11 cellular contexts compared by ENCODE assay signal in genomic region chr16:4081577-4082021, GRCh38. TPM values are rescaled to one million over a fixed set of nuclear protein-coding genes. Genes with fewer than 3 reads are reported as not detected.
DNase-seq lines count a peak whose midpoint lies in the region; ATAC-seq, FAIRE-seq and TF ChIP-seq lines count a peak whose summit lies in the region.
"Had no signal": no experiment of that assay in that cellular context is flagged by ENCODE, and none has a peak within 500 bp of the region (broad histone marks: within the 10 kb centered on the region; RNA-seq: fewer than 3 reads in every experiment).

No MANE protein-coding gene starts in this region.

- no peaks in the 10 kb centered on the region for H3K27me3 Mint-ChIP-seq in T-helper 2 cell treated with Interferon-gamma antibody and Interleukin-4, amounts not matched to agents 5 μg/mL and 100 μg/mL, for 36 hours (ENCODE audit: low read depth)
- peaks cover 4% of the 10 kb centered on the region for H3K27me3 Mint-ChIP-seq in astrocyte (ENCODE audit: low read depth, unreplicated experiment)

- TF ChIP-seq POLR2A in ovary (IDR thresholded peaks at IDR 0.05), result no peak

- no peak overlapping the region for H3K27ac Mint-ChIP-seq in T-helper 2 cell treated with Interferon-gamma antibody and Interleukin-4, amounts not matched to agents 5 μg/mL and 100 μg/mL, for 36 hours
- H3K27ac Mint-ChIP-seq in astrocyte (ENCODE audit: unreplicated experiment), result no peak overlapping the region

- H2AFZ ChIP-seq in astrocyte (ENCODE audit: low read depth, low read length), result no peak overlapping the region

- H4K20me1 ChIP-seq in astrocyte (ENCODE audit: insufficient read depth, low read length), result peaks cover 4% of the 10 kb centered on the region

- H3K4me3 ChIP-seq in astrocyte (ENCODE audit: insufficient read depth, low read depth, low read length) (no peak overlapping the region), ovary (no peak overlapping the region)
- no peak overlapping the region for H3K4me3 ChIP-seq in effector memory CD4-positive, alpha-beta T cell (ENCODE audit: insufficient read depth, low read depth, low read length, poor library complexity, severe bottlenecking)
- H3K4me3 ChIP-seq: HAP-1 had no signal

- no peaks in the 10 kb centered on the region for H3K9me3 Mint-ChIP-seq in T-helper 2 cell treated with Interferon-gamma antibody and Interleukin-4, amounts not matched to agents 5 μg/mL and 100 μg/mL, for 36 hours
- H3K9me3 Mint-ChIP-seq in astrocyte (ENCODE audit: unreplicated experiment), result peaks cover 3% of the 10 kb centered on the region

- no peak for FAIRE-seq in astrocyte (lab: Jason Lieb, UNC)
- FAIRE-seq: small intestine had no signal

- 13 to 14% (median 14%) methylated on average over 13 of the region's 13 CpGs for WGBS in ovary, 3 donors

- H3K4me1 Mint-ChIP-seq in T-helper 2 cell treated with Interferon-gamma antibody and Interleukin-4, amounts not matched to agents 5 μg/mL and 100 μg/mL, for 36 hours (ENCODE audit: low read depth), result peaks cover 27% of the 10 kb centered on the region
- peaks cover 2% of the 10 kb centered on the region for H3K4me1 Mint-ChIP-seq in astrocyte (ENCODE audit: low read depth, unreplicated experiment)

- no peak for ATAC-seq in GM19324 (IDR thresholded peaks at IDR 0.05; ENCODE audit: low FRiP score, unreplicated experiment)

- H3K27ac ChIP-seq in astrocyte (ENCODE audit: low read depth, low read length), result no peak overlapping the region
- H3K27ac ChIP-seq in ovary, result peak overlapping the region in 1 of 2 donors; percentile 51
- H3K27ac ChIP-seq in effector memory CD4-positive, alpha-beta T cell (ENCODE audit: insufficient read depth, low read length, poor library complexity, severe bottlenecking), result no peak overlapping the region

- in situ Hi-C loops in KBM-7 (cut with MboI; ENCODE audit: low pct_unique_long_range_greater_than_20kb, low sequenced_read_pairs), result no loop called here

- TF ChIP-seq EP300 in ovary (IDR thresholded peaks at IDR 0.05), result no peak

- DNase-seq in AG08395 (ENCODE audit: low spot score) (peak; percentile 64), astrocyte (ENCODE audit: low read depth) (no peak), ovary (peak in 4 of 5 donors; percentile 37 to 62 (median 46)), GM19240 (ENCODE audit: insufficient read length, low spot score) (no peak), KBM-7 (no peak)
- DNase-seq in T-helper 2 cell treated with Interferon-gamma antibody and Interleukin-4, amounts not matched to agents 5 μg/mL and 100 μg/mL, for 36 hours (ENCODE audit: low spot score), result no peak
- no peak for DNase-seq in effector memory CD4-positive, alpha-beta T cell
- DNase-seq: AML-193 had no signal

- H3K27me3 ChIP-seq in astrocyte (ENCODE audit: insufficient read depth, low read length) (no peaks in the 10 kb centered on the region), ovary (no peaks in the 10 kb centered on the region)
- no peaks in the 10 kb centered on the region for H3K27me3 ChIP-seq in effector memory CD4-positive, alpha-beta T cell (replicated peaks; ENCODE audit: control insufficient read depth, insufficient read depth, low read length, poor library complexity, severe bottlenecking)

- H3K9ac ChIP-seq in astrocyte (ENCODE audit: low read length), result no peak overlapping the region

- no peak for TF ChIP-seq CTCF in astrocyte (IDR thresholded peaks at IDR 0.05; ENCODE audit: insufficient read depth, low read depth, low read length)
- TF ChIP-seq CTCF in ovary (IDR thresholded peaks at IDR 0.05), result no peak

- no peaks in the 10 kb centered on the region for H3K36me3 Mint-ChIP-seq in T-helper 2 cell treated with Interferon-gamma antibody and Interleukin-4, amounts not matched to agents 5 μg/mL and 100 μg/mL, for 36 hours (ENCODE audit: low read depth)
- H3K36me3 Mint-ChIP-seq in astrocyte (ENCODE audit: low read depth, unreplicated experiment), result peaks cover 3% of the 10 kb centered on the region

- H3K4me3 Mint-ChIP-seq in T-helper 2 cell treated with Interferon-gamma antibody and Interleukin-4, amounts not matched to agents 5 μg/mL and 100 μg/mL, for 36 hours, result peak overlapping the region; percentile 45
- H3K4me3 Mint-ChIP-seq in astrocyte (ENCODE audit: unreplicated experiment), result no peak overlapping the region

- H3K79me2 ChIP-seq in astrocyte (ENCODE audit: insufficient read depth, low read length), result no peaks in the 10 kb centered on the region

- intact Hi-C loops in ovary (cut with DNase I), result no loop called here

- H3K4me1 ChIP-seq in astrocyte (ENCODE audit: insufficient read depth, low read length) (no peaks in the 10 kb centered on the region), ovary (ENCODE audit: insufficient read depth) (peaks cover 8% of the 10 kb centered on the region)
- H3K4me1 ChIP-seq in effector memory CD4-positive, alpha-beta T cell (ENCODE audit: control insufficient read depth, insufficient read depth, low read length, poor library complexity, severe bottlenecking), result peaks cover 3% of the 10 kb centered on the region

- peak overlapping the region; percentile 35 for H3K4me2 ChIP-seq in astrocyte (ENCODE audit: low read length)

- H3K9me3 ChIP-seq in astrocyte (ENCODE audit: insufficient read depth, low read depth, low read length) (no peaks in the 10 kb centered on the region), ovary (no peaks in the 10 kb centered on the region)
- H3K9me3 ChIP-seq in effector memory CD4-positive, alpha-beta T cell (ENCODE audit: control insufficient read depth, low read length), result no peaks in the 10 kb centered on the region

- H3K36me3 ChIP-seq in astrocyte (ENCODE audit: insufficient read depth, low read length), result no peaks in the 10 kb centered on the region
- H3K36me3 ChIP-seq in ovary, result no peaks in the 10 kb centered on the region
- H3K36me3 ChIP-seq in effector memory CD4-positive, alpha-beta T cell (ENCODE audit: control insufficient read depth, insufficient read depth, low read length), result no peaks in the 10 kb centered on the region
- H3K36me3 ChIP-seq: HAP-1 had no signal

RNA-seq across cellular contexts. Expression of gene ADCY9, which starts 34.6 kb away (rescaled TPM):
- total RNA-seq in astrocyte (11.4 TPM in 2 replicates), ovary (10 to 100 TPM; 10.7 to 31.3 (median 25.8) TPM)
- 10 to 100 TPM; 15.1 to 17.8 TPM for polyA plus RNA-seq in ovary

Comparison
In these comparisons a context has a peak if more than half of its experiments do, and no peak if none do; other contexts are left out.
1. DNase-seq: peak in AG08395 (single experiment) and ovary (4 of 5); none in T-helper 2 cell treated with Interferon-gamma antibody and Interleukin-4, amounts not matched to agents 5 μg/mL and 100 μg/mL, for 36 hours (single experiment), astrocyte (single experiment), GM19240 (single experiment), effector memory CD4-positive, alpha-beta T cell (0 of 3) and KBM-7 (single experiment).